31 cellular contexts compared by ENCODE assay signal in genomic region chr17:64004218-64004770, GRCh38. TPM values are rescaled to one million over a fixed set of nuclear protein-coding genes. Genes with fewer than 3 reads are reported as not detected.
DNase-seq lines count a peak whose midpoint lies in the region; ATAC-seq and TF ChIP-seq lines count a peak whose summit lies in the region.
"Had no signal": no experiment of that assay in that cellular context is flagged by ENCODE, and none has a peak within 500 bp of the region (broad histone marks: within the 10 kb centered on the region; RNA-seq: fewer than 3 reads in every experiment).

No MANE protein-coding gene starts in this region.

- H3K27me3 ChIP-seq in BLaER1 treated with 17β-estradiol and CSF1 and Interleukin-3, amounts not matched to agents 10 nM and 100 nM: no peaks in the 10 kb centered on the region
- H3K27me3 ChIP-seq: breast epithelium had no signal

- H3K4me1 ChIP-seq in BLaER1 treated with 17β-estradiol and CSF1 and Interleukin-3, amounts not matched to agents 10 nM and 100 nM: peaks cover 81 to 100% (median 99%) of the 10 kb centered on the region in 10 experiments
- H3K4me1 ChIP-seq: breast epithelium had no signal

- peak overlapping the region in 8 of 11 experiments; percentile 56 to 86 (median 71); a peak in 13 of 22 replicates for H3K27ac ChIP-seq in BLaER1 treated with 17β-estradiol and CSF1 and Interleukin-3, amounts not matched to agents 10 nM and 100 nM
- H3K27ac ChIP-seq: PC-9, psoas muscle, tibial artery had no signal

- POLR2A ChIA-PET in activated CD4-positive, alpha-beta T cell treated with anti-CD3 and anti-CD28 coated beads, Interleukin-2, amount 10 ng/mL, durations not matched to agents 7 days and 5 days (lab: Charles Lee): interaction anchor here (0.6 kb wide), 1 partner anchor 47 kb away, joined by 3 read pairs; no protein-coding TSS in a partner anchor
- POLR2A ChIA-PET in activated CD4-positive, alpha-beta memory T cell treated with anti-CD3 and anti-CD28 coated beads, Interleukin-2, amount 10 ng/mL, durations not matched to agents 7 days and 5 days (lab: Charles Lee): interaction anchor here (0.7 to 1.8 kb wide), 4 partner anchors 10 to 20 kb away, joined by 3 to 5 read pairs (median 4); partner anchors contain the start of gene ICAM2
- POLR2A ChIA-PET in naive thymus-derived CD8-positive, alpha-beta T cell (lab: Charles Lee): interaction anchor here (3.4 to 8.1 kb wide), 2 partner anchors 16 to 19 kb away, joined by 13 to 150 read pairs; partner anchors contain the start of gene ICAM2

- no peaks in the 10 kb centered on the region for H3K27me3 Mint-ChIP-seq in activated CD4-positive, alpha-beta T cell treated with anti-CD3 and anti-CD28 coated beads, Interleukin-2, amount 10 ng/mL, durations not matched to agents 7 days and 5 days
- no peaks in the 10 kb centered on the region for H3K27me3 Mint-ChIP-seq in activated CD4-positive, alpha-beta memory T cell treated with anti-CD3 and anti-CD28 coated beads, Interleukin-2, amount 10 ng/mL, durations not matched to agents 7 days and 5 days
- no peaks in the 10 kb centered on the region for H3K27me3 Mint-ChIP-seq in naive thymus-derived CD8-positive, alpha-beta T cell

- peak overlapping the region; percentile 75 to 94 (median 88) for H3K4me2 ChIP-seq in BLaER1 treated with 17β-estradiol and CSF1 and Interleukin-3, amounts not matched to agents 10 nM and 100 nM
- H3K4me2 ChIP-seq: PC-9 had no signal

- H3K36me3 Mint-ChIP-seq in activated CD4-positive, alpha-beta T cell treated with anti-CD3 and anti-CD28 coated beads, Interleukin-2, amount 10 ng/mL, durations not matched to agents 7 days and 5 days (ENCODE audit: low read depth): peaks cover 40% of the 10 kb centered on the region
- peaks cover 53% of the 10 kb centered on the region for H3K36me3 Mint-ChIP-seq in activated CD4-positive, alpha-beta memory T cell treated with anti-CD3 and anti-CD28 coated beads, Interleukin-2, amount 10 ng/mL, durations not matched to agents 7 days and 5 days (ENCODE audit: low read depth)
- peaks cover 0 to 52% (median 17%) of the 10 kb centered on the region in 3 donors for H3K36me3 Mint-ChIP-seq in naive thymus-derived CD8-positive, alpha-beta T cell
- H3K36me3 Mint-ChIP-seq: natural killer cell had no signal

- H3K27ac Mint-ChIP-seq in activated CD4-positive, alpha-beta T cell treated with anti-CD3 and anti-CD28 coated beads, Interleukin-2, amount 10 ng/mL, durations not matched to agents 7 days and 5 days: peak overlapping the region; percentile 13
- H3K27ac Mint-ChIP-seq in activated CD4-positive, alpha-beta memory T cell treated with anti-CD3 and anti-CD28 coated beads, Interleukin-2, amount 10 ng/mL, durations not matched to agents 7 days and 5 days: peak overlapping the region; percentile 31
- peak overlapping the region; percentile 21 to 87 (median 68) for H3K27ac Mint-ChIP-seq in naive thymus-derived CD8-positive, alpha-beta T cell
- H3K27ac Mint-ChIP-seq: stimulated activated naive CD8-positive, alpha-beta T cell treated with anti-CD3 and anti-CD28 coated beads, Interleukin-15, Interleukin-2, amounts not matched to agents 100 ng/mL and 50 ng/mL, for 24 hours had no signal

- no peak overlapping the region for H3K4me3 ChIP-seq in BLaER1 treated with 17β-estradiol and CSF1 and Interleukin-3, amounts not matched to agents 10 nM and 100 nM
- H3K4me3 ChIP-seq in foreskin fibroblast (ENCODE audit: low read depth in 1 of 2, low read length in 2 of 2): no peak overlapping the region
- H3K4me3 ChIP-seq: breast epithelium, PC-9, tibial artery had no signal

- H3K4me3 Mint-ChIP-seq in activated CD4-positive, alpha-beta T cell treated with anti-CD3 and anti-CD28 coated beads, Interleukin-2, amount 10 ng/mL, durations not matched to agents 7 days and 5 days: no peak overlapping the region
- H3K4me3 Mint-ChIP-seq in activated CD4-positive, alpha-beta memory T cell treated with anti-CD3 and anti-CD28 coated beads, Interleukin-2, amount 10 ng/mL, durations not matched to agents 7 days and 5 days: no peak overlapping the region
- H3K4me3 Mint-ChIP-seq in naive thymus-derived CD8-positive, alpha-beta T cell: no peak overlapping the region
- H3K4me3 Mint-ChIP-seq: natural killer cell; stimulated activated naive CD8-positive, alpha-beta T cell treated with anti-CD3 and anti-CD28 coated beads, Interleukin-15, Interleukin-2, amounts not matched to agents 100 ng/mL and 50 ng/mL, for 24 hours had no signal

- H4K20me1 ChIP-seq in BLaER1 treated with 17β-estradiol and CSF1 and Interleukin-3, amounts not matched to agents 10 nM and 100 nM: peaks cover 0 to 48% (median 8%) of the 10 kb centered on the region in 11 experiments; a peak in 8 of 22 replicates

- H3K9me3 Mint-ChIP-seq in activated CD4-positive, alpha-beta T cell treated with anti-CD3 and anti-CD28 coated beads, Interleukin-2, amount 10 ng/mL, durations not matched to agents 7 days and 5 days: no peaks in the 10 kb centered on the region
- no peaks in the 10 kb centered on the region for H3K9me3 Mint-ChIP-seq in activated CD4-positive, alpha-beta memory T cell treated with anti-CD3 and anti-CD28 coated beads, Interleukin-2, amount 10 ng/mL, durations not matched to agents 7 days and 5 days
- H3K9me3 Mint-ChIP-seq in naive thymus-derived CD8-positive, alpha-beta T cell: no peaks in the 10 kb centered on the region
- H3K9me3 Mint-ChIP-seq: natural killer cell; stimulated activated naive CD8-positive, alpha-beta T cell treated with anti-CD3 and anti-CD28 coated beads, Interleukin-15, Interleukin-2, amounts not matched to agents 100 ng/mL and 50 ng/mL, for 24 hours had no signal

- ATAC-seq in naive thymus-derived CD8-positive, alpha-beta T cell: no peak
- ATAC-seq in HG02588 (IDR thresholded peaks at IDR 0.05; ENCODE audit: unreplicated experiment): no peak
- ATAC-seq: HCT116, K562, left ventricle myocardium superior, natural killer cell, psoas muscle had no signal

- peak overlapping the region in 4 of 11 experiments; percentile 68 to 73 (median 71); a peak in 5 of 22 replicates for H3K9ac ChIP-seq in BLaER1 treated with 17β-estradiol and CSF1 and Interleukin-3, amounts not matched to agents 10 nM and 100 nM

- CTCF ChIA-PET in activated CD4-positive, alpha-beta T cell treated with anti-CD3 and anti-CD28 coated beads, Interleukin-2, amount 10 ng/mL, durations not matched to agents 7 days and 5 days (lab: Charles Lee): interaction anchor here (0.6 to 1.3 kb wide), 5 partner anchors 12 to 661 kb away, joined by 3 to 6 read pairs (median 3); no protein-coding TSS in a partner anchor
- CTCF ChIA-PET in activated CD4-positive, alpha-beta memory T cell treated with anti-CD3 and anti-CD28 coated beads, Interleukin-2, amount 10 ng/mL, durations not matched to agents 7 days and 5 days (lab: Charles Lee): interaction anchor here (1.2 to 2.8 kb wide), 2 partner anchors 22 to 85 kb away, joined by 5 to 6 read pairs; no protein-coding TSS in a partner anchor

- no peak for TF ChIP-seq CTCF in foreskin fibroblast (IDR thresholded peaks at IDR 0.05; ENCODE audit: low read depth, low read length)

- H3K4me1 Mint-ChIP-seq in activated CD4-positive, alpha-beta T cell treated with anti-CD3 and anti-CD28 coated beads, Interleukin-2, amount 10 ng/mL, durations not matched to agents 7 days and 5 days: peaks cover 37% of the 10 kb centered on the region
- H3K4me1 Mint-ChIP-seq in activated CD4-positive, alpha-beta memory T cell treated with anti-CD3 and anti-CD28 coated beads, Interleukin-2, amount 10 ng/mL, durations not matched to agents 7 days and 5 days: peaks cover 47% of the 10 kb centered on the region
- H3K4me1 Mint-ChIP-seq in naive thymus-derived CD8-positive, alpha-beta T cell: peaks cover 19 to 51% (median 44%) of the 10 kb centered on the region in 4 donors

- no peak for DNase-seq in activated CD4-positive, alpha-beta T cell treated with anti-CD3 and anti-CD28 coated beads, Interleukin-2, amount 10 ng/mL, durations not matched to agents 7 days and 5 days
- no peak for DNase-seq in activated CD4-positive, alpha-beta T cell treated with anti-CD3 and anti-CD28 coated beads for 4 hours
- no peak for DNase-seq in activated CD4-positive, alpha-beta memory T cell treated with anti-CD3 and anti-CD28 coated beads, Interleukin-2, amount 10 ng/mL, durations not matched to agents 7 days and 5 days
- no peak for DNase-seq in naive thymus-derived CD8-positive, alpha-beta T cell
- DNase-seq in foreskin fibroblast: no peak
- DNase-seq in DMS79 treated with DMSO at 0.1 percent for 48 hours (lab: John Stamatoyannopoulos, UW): no peak
- DNase-seq: 8988T; activated CD4-positive, alpha-beta T cell treated with anti-CD3 and anti-CD28 coated beads, Interleukin-2, amount 50 U/mL, for 1 hour; GF-D8; islet precursor cell; left ventricle myocardium superior; midbrain; natural killer cell; NCI-H1105; NCI-H1930; NCI-H524 treated with DMSO at 0.1 percent for 48 hours; NK-92 treated with Interleukin-12 subunit alpha and Interleukin-12 subunit beta, amount 100 ng/mL, for 24 hours; occipital lobe; PC-9; psoas muscle; SHP77; tibial artery had no signal

- H3K9me3 ChIP-seq in BLaER1 treated with 17β-estradiol and CSF1 and Interleukin-3, amounts not matched to agents 10 nM and 100 nM (replicated peaks in 1 of 11): no peaks in the 10 kb centered on the region
- H3K9me3 ChIP-seq: breast epithelium, esophagus muscularis mucosa, psoas muscle, tibial artery had no signal

- peaks cover 0 to 57% (median 34%) of the 10 kb centered on the region in 11 experiments; a peak in 20 of 22 replicates for H3K36me3 ChIP-seq in BLaER1 treated with 17β-estradiol and CSF1 and Interleukin-3, amounts not matched to agents 10 nM and 100 nM
- H3K36me3 ChIP-seq: breast epithelium, tibial artery had no signal

RNA-seq across cellular contexts. Expression of gene PRR29, which starts 6.1 kb away (rescaled TPM):
- 1 to 10 TPM; 3.8 TPM for total RNA-seq in activated CD4-positive, alpha-beta T cell treated with anti-CD3 and anti-CD28 coated beads, Interleukin-2, amount 10 ng/mL, durations not matched to agents 7 days and 5 days
- total RNA-seq in activated CD4-positive, alpha-beta memory T cell treated with anti-CD3 and anti-CD28 coated beads, Interleukin-2, amount 10 ng/mL, durations not matched to agents 7 days and 5 days: 10 to 100 TPM; 12.0 to 15.1 TPM
- under 1 TPM in 1 of 2 experiments, not detected in 1; 0.30 TPM for total RNA-seq in naive thymus-derived CD8-positive, alpha-beta T cell
- 1 to 10 TPM; 3.4 to 4.6 (median 3.7) TPM for polyA plus RNA-seq in naive thymus-derived CD8-positive, alpha-beta T cell
- total RNA-seq: K562 had no signal

RNA-seq across cellular contexts. Expression of gene ICAM2, which starts 16.1 kb away (rescaled TPM):
- total RNA-seq in activated CD4-positive, alpha-beta T cell treated with anti-CD3 and anti-CD28 coated beads, Interleukin-2, amount 10 ng/mL, durations not matched to agents 7 days and 5 days: 100 to 1,000 TPM; 113 to 116 TPM
- total RNA-seq in activated CD4-positive, alpha-beta memory T cell treated with anti-CD3 and anti-CD28 coated beads, Interleukin-2, amount 10 ng/mL, durations not matched to agents 7 days and 5 days: 100 to 1,000 TPM; 118 to 122 TPM
- total RNA-seq in naive thymus-derived CD8-positive, alpha-beta T cell: 10 to 100 TPM; 89.2 to 89.3 TPM
- polyA plus RNA-seq in naive thymus-derived CD8-positive, alpha-beta T cell: 100 to 1,000 TPM; 218 to 306 (median 289) TPM

RNA-seq across cellular contexts. Expression of gene SCN4A, which starts 31.6 kb away (rescaled TPM):
- under 1 TPM; 0.04 to 0.17 TPM for total RNA-seq in activated CD4-positive, alpha-beta T cell treated with anti-CD3 and anti-CD28 coated beads, Interleukin-2, amount 10 ng/mL, durations not matched to agents 7 days and 5 days
- total RNA-seq in activated CD4-positive, alpha-beta memory T cell treated with anti-CD3 and anti-CD28 coated beads, Interleukin-2, amount 10 ng/mL, durations not matched to agents 7 days and 5 days: under 1 TPM; 0.08 to 0.13 TPM
- under 1 TPM; 0.05 to 0.22 TPM for total RNA-seq in naive thymus-derived CD8-positive, alpha-beta T cell
- not detected for polyA plus RNA-seq in naive thymus-derived CD8-positive, alpha-beta T cell
- total RNA-seq: frontal cortex, M059J, occipital lobe had no signal

Comparison
In these comparisons a context has a peak if more than half of its experiments do, and no peak if none do; other contexts are left out.
1. H3K27ac Mint-ChIP-seq: peak in every context shown above with its lines; median percentile 68 in naive thymus-derived CD8-positive, alpha-beta T cell; 31 in activated CD4-positive, alpha-beta memory T cell treated with anti-CD3 and anti-CD28 coated beads, Interleukin-2, amount 10 ng/mL, durations not matched to agents 7 days and 5 days; 13 in activated CD4-positive, alpha-beta T cell treated with anti-CD3 and anti-CD28 coated beads, Interleukin-2, amount 10 ng/mL, durations not matched to agents 7 days and 5 days.